In the genomic region with DNA sequence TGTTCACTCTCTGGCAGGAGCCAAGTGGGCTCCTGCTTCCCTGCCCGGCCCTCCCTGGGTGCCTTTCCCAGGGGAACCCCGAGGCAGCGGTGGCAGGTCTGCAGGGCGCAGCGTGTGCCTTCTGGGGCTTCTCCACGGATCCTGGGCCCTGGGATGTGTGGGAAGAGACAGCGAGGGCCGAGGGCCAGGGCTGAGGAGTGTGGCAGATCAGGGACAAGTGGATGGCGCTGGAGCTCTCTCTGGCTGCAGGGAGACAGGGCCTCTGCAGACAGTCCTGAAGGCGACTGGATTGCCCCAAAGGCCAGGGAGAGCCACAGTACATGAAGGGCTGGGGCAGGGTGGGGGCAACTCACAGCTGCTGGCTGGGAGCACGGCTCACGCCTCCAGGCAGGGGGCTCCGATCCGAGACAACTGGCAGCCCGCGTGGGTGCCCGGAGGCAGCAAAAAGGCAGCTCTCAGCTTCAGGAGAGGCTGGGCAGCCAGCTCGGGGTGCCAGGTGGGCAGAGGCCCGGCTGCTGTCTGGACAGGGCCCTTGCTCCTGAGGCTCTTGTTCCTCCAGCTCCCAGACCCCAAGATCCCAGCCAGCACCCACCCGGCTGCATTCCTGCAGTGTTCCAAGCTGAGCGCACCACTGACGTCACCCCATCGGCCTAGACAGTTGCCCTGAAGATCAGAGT, we compare ENCODE assay signal across 24 cellular contexts. TPM values are rescaled to one million over a fixed set of nuclear protein-coding genes. Genes with fewer than 3 reads are reported as not detected.
A peak's percentile ranks its signal among the peaks of the same experiment; 100 is the strongest.
DNase-seq lines count a peak whose midpoint lies in the region; ATAC-seq, FAIRE-seq and TF ChIP-seq lines count a peak whose summit lies in the region.
"Had no signal": no experiment of that assay in that cellular context is flagged by ENCODE, and none has a peak within 500 bp of the region (broad histone marks: within the 10 kb centered on the region; RNA-seq: fewer than 3 reads in every experiment).

No MANE protein-coding gene starts in this region.

- H3K9me3 ChIP-seq in A673 (ENCODE audit: low read depth, low read length, poor library complexity, severe bottlenecking) (no peaks in the 10 kb centered on the region), osteoblast (ENCODE audit: low read depth, low read length) (no peaks in the 10 kb centered on the region)
- H3K9me3 ChIP-seq: prostate gland, SJSA1, upper lobe of left lung had no signal

- no peaks in the 10 kb centered on the region for H3K79me2 ChIP-seq in osteoblast (ENCODE audit: insufficient read depth, low read length)

- TF ChIP-seq CTCF in A673 (conservative IDR thresholded peaks at IDR 0.05; ENCODE audit: low read depth, low read length) (no peak), CD14-positive monocyte (IDR thresholded peaks at IDR 0.05) (no peak), glutamatergic neuron (IDR thresholded peaks at IDR 0.05; ENCODE audit: partially characterized antibody, unreplicated experiment) (no peak), osteoblast (IDR thresholded peaks at IDR 0.05; ENCODE audit: extremely low read depth, low read depth, low read length) (no peak)

- H3K36me3 Mint-ChIP-seq in CD14-positive monocyte (no peaks in the 10 kb centered on the region), glutamatergic neuron (ENCODE audit: unreplicated experiment) (no peaks in the 10 kb centered on the region)

- H3K4me2 ChIP-seq in osteoblast (ENCODE audit: insufficient read depth, low read length): no peak overlapping the region

- no peak overlapping the region for H3K27ac Mint-ChIP-seq in CD14-positive monocyte
- H3K27ac Mint-ChIP-seq in glutamatergic neuron (ENCODE audit: unreplicated experiment): no peak overlapping the region
- H3K27ac Mint-ChIP-seq: activated CD4-positive, alpha-beta memory T cell treated with anti-CD3 and anti-CD28 coated beads, Interleukin-2, amount 10 ng/mL, durations not matched to agents 7 days and 5 days; activated naive CD4-positive, alpha-beta T cell treated with anti-CD3 and anti-CD28 coated beads, Interleukin-2, amount 50 U/mL, for 24 hours; activated T-helper 2 cell treated with anti-CD3 and anti-CD28 coated beads, Interferon-gamma antibody, Interleukin-2, Interleukin-4, amounts not matched to agents 10 μg/mL and 5 μg/mL and 100 μg/mL, durations not matched to agents 14 hours and 24 hours and 36 hours had no signal

- no peak for FAIRE-seq in GM12891 (lab: Jason Lieb, UNC)
- FAIRE-seq: bronchial epithelial cell, colon, GM12892, keratinocyte, RCC 7860 had no signal

- BruUV-seq in A673 (replicated peaks; lab: Mats Ljungman, UMichigan): no TSS peak

- H3K36me3 ChIP-seq in A673 (ENCODE audit: insufficient read depth, low read length, poor library complexity, severe bottlenecking) (no peaks in the 10 kb centered on the region), osteoblast (ENCODE audit: insufficient read depth, low read length) (no peaks in the 10 kb centered on the region)
- H3K36me3 ChIP-seq: prostate gland, SJSA1 had no signal

- H3K27me3 ChIP-seq in A673 (replicated peaks; ENCODE audit: insufficient read depth, low read depth, low read length, poor library complexity) (no peaks in the 10 kb centered on the region), osteoblast (ENCODE audit: insufficient read depth, low read length) (no peaks in the 10 kb centered on the region)
- H3K27me3 ChIP-seq: SJSA1, upper lobe of left lung had no signal

- H3K27me3 Mint-ChIP-seq in CD14-positive monocyte (ENCODE audit: low read depth in 3 of 3) (peaks cover 0 to 1% (median 0%) of the 10 kb centered on the region in 3 donors), glutamatergic neuron (ENCODE audit: unreplicated experiment) (peaks cover 13% of the 10 kb centered on the region)
- H3K27me3 Mint-ChIP-seq: activated CD4-positive, alpha-beta memory T cell treated with anti-CD3 and anti-CD28 coated beads, Interleukin-2, amount 10 ng/mL, durations not matched to agents 7 days and 5 days; activated naive CD4-positive, alpha-beta T cell treated with anti-CD3 and anti-CD28 coated beads, Interleukin-2, amount 50 U/mL, for 24 hours had no signal

- H3K4me3 Mint-ChIP-seq in CD14-positive monocyte (no peak overlapping the region), glutamatergic neuron (ENCODE audit: unreplicated experiment) (no peak overlapping the region)
- H3K4me3 Mint-ChIP-seq: activated CD4-positive, alpha-beta memory T cell treated with anti-CD3 and anti-CD28 coated beads, Interleukin-2, amount 10 ng/mL, durations not matched to agents 7 days and 5 days; activated naive CD4-positive, alpha-beta T cell treated with anti-CD3 and anti-CD28 coated beads, Interleukin-2, amount 50 U/mL, for 24 hours had no signal

- CTCF ChIA-PET in A673 (lab: Charles Lee): no interaction called here

- ATAC-seq in HG03469 (IDR thresholded peaks at IDR 0.05; ENCODE audit: unreplicated experiment): no peak
- ATAC-seq: activated CD4-positive, CD25-positive, alpha-beta regulatory T cell treated with anti-CD3 and anti-CD28 coated beads, Interleukin-2, amount 50 U/mL, for 24 hours had no signal

- POLR2A ChIA-PET in A673 (lab: Charles Lee; ENCODE audit: low non-redundant PET): no interaction called here

- H4K20me1 ChIP-seq in osteoblast (ENCODE audit: insufficient read depth, low read length): no peaks in the 10 kb centered on the region

- DNase-seq in A673 (ENCODE audit: low spot score): no peak
- peak; percentile 43 for DNase-seq in CD14-positive monocyte (ENCODE audit: low spot score)
- peak; percentile 12 for DNase-seq in glutamatergic neuron
- DNase-seq in osteoblast (ENCODE audit: insufficient read length, low spot score, missing footprints): peak; percentile 78
- no peak for DNase-seq in GM12891 (ENCODE audit: insufficient read length, low spot score)
- no peak for DNase-seq in NCI-H1436 (lab: John Stamatoyannopoulos, UW)
- DNase-seq: activated CD4-positive, alpha-beta memory T cell treated with anti-CD3 and anti-CD28 coated beads, Interleukin-2, amount 10 ng/mL, durations not matched to agents 7 days and 5 days; effector CD4-positive, alpha-beta T cell; mammary epithelial cell; NCI-H1694; NCI-H2171 treated with DMSO at 0.1 percent for 48 hours had no signal

- peak overlapping the region; percentile 37 for H3K27ac ChIP-seq in A673 (ENCODE audit: low read depth, low read length, poor library complexity, severe bottlenecking)
- no peak overlapping the region for H3K27ac ChIP-seq in osteoblast (ENCODE audit: low read depth, low read length)
- H3K27ac ChIP-seq: prostate gland, SJSA1, skin epidermis, upper lobe of left lung had no signal

- no peak for TF ChIP-seq POLR2A in GM12891 (IDR thresholded peaks at IDR 0.05; ENCODE audit: low read depth, low read length)

- intact Hi-C loops in A673 (cut with micrococcal nuclease; ENCODE audit: unreplicated experiment): no loop called here
- intact Hi-C loops in CD14-positive monocyte (cut with micrococcal nuclease): no loop called here

- H3K9me3 Mint-ChIP-seq in CD14-positive monocyte: peaks cover 0 to 6% (median 0%) of the 10 kb centered on the region in 7 donors
- H3K9me3 Mint-ChIP-seq in glutamatergic neuron (ENCODE audit: unreplicated experiment): peaks cover 4% of the 10 kb centered on the region
- H3K9me3 Mint-ChIP-seq: activated CD4-positive, alpha-beta memory T cell treated with anti-CD3 and anti-CD28 coated beads, Interleukin-2, amount 10 ng/mL, durations not matched to agents 7 days and 5 days; activated naive CD4-positive, alpha-beta T cell treated with anti-CD3 and anti-CD28 coated beads, Interleukin-2, amount 50 U/mL, for 24 hours; activated T-helper 2 cell treated with anti-CD3 and anti-CD28 coated beads, Interferon-gamma antibody, Interleukin-2, Interleukin-4, amounts not matched to agents 10 μg/mL and 5 μg/mL and 100 μg/mL, durations not matched to agents 14 hours and 24 hours and 36 hours had no signal

- no peak overlapping the region for H3K4me3 ChIP-seq in A673 (ENCODE audit: low read depth, low read length, poor library complexity, severe bottlenecking)
- H3K4me3 ChIP-seq in osteoblast (ENCODE audit: insufficient read depth, low read length): no peak overlapping the region
- H3K4me3 ChIP-seq: prostate gland, SJSA1, skin epidermis, upper lobe of left lung had no signal

- no peaks in the 10 kb centered on the region for H3K4me1 ChIP-seq in A673 (ENCODE audit: insufficient read depth, low read length, poor library complexity, severe bottlenecking)
- H3K4me1 ChIP-seq in osteoblast (ENCODE audit: insufficient read depth, low read length): no peaks in the 10 kb centered on the region
- H3K4me1 ChIP-seq: prostate gland, SJSA1, upper lobe of left lung had no signal

- H2AFZ ChIP-seq in osteoblast (ENCODE audit: low read length): no peak overlapping the region

- H3K4me1 Mint-ChIP-seq in CD14-positive monocyte (peaks cover 9% of the 10 kb centered on the region), glutamatergic neuron (ENCODE audit: low read depth, unreplicated experiment) (peaks cover 7% of the 10 kb centered on the region)
- H3K4me1 Mint-ChIP-seq: activated CD4-positive, alpha-beta memory T cell treated with anti-CD3 and anti-CD28 coated beads, Interleukin-2, amount 10 ng/mL, durations not matched to agents 7 days and 5 days; activated naive CD4-positive, alpha-beta T cell treated with anti-CD3 and anti-CD28 coated beads, Interleukin-2, amount 50 U/mL, for 24 hours had no signal

TF ChIP-seq in GM12891, 5 proteins besides CTCF, POLR2A, EP300 and RAD21:
- no peak for TF ChIP-seq PAX5 (IDR thresholded peaks at IDR 0.05; ENCODE audit: insufficient read depth, low read length, severe bottlenecking)
- TF ChIP-seq POLR2AphosphoS5 (IDR thresholded peaks at IDR 0.05; ENCODE audit: low read depth, low read length): no peak
- TF ChIP-seq TAF1 (IDR thresholded peaks at IDR 0.05; ENCODE audit: low read depth, low read length): no peak
- TF ChIP-seq SPI1 (IDR thresholded peaks at IDR 0.05; ENCODE audit: low read depth, low read length): no peak
- TF ChIP-seq POU2F2 (IDR thresholded peaks at IDR 0.05; ENCODE audit: low read depth, low read length): no peak

RNA-seq across cellular contexts. Expression of gene MORN1, which starts 16.0 kb away (rescaled TPM):
- total RNA-seq in A673 (2021) (24.7 and 29.8 TPM in 2 replicates), glutamatergic neuron (ENCODE audit: unreplicated experiment) (10.8 TPM), osteoblast (12.4 and 13.4 TPM in 2 replicates)
- 1 to 10 TPM; 1.5 to 1.7 TPM for polyA plus RNA-seq in CD14-positive monocyte
- 2.5 TPM for polyA plus RNA-seq in GM12891 (2012; ENCODE audit: low read depth, missing spikeins)

RNA-seq across cellular contexts. Expression of gene RER1, which starts 16.3 kb away (rescaled TPM):
- total RNA-seq in A673 (2021): 152 and 154 TPM in 2 replicates
- 100 to 1,000 TPM; 193 to 235 TPM for polyA plus RNA-seq in CD14-positive monocyte
- total RNA-seq in glutamatergic neuron (ENCODE audit: unreplicated experiment): 93.0 TPM
- 77.8 and 95.2 TPM in 2 replicates for total RNA-seq in osteoblast
- 68.7 TPM for polyA plus RNA-seq in GM12891 (2012; ENCODE audit: low read depth, missing spikeins)

RNA-seq across cellular contexts. Expression of gene PEX10, which starts 37.0 kb away (rescaled TPM):
- total RNA-seq in A673 (2021) (27.6 and 28.0 TPM in 2 replicates), glutamatergic neuron (ENCODE audit: unreplicated experiment) (14.0 TPM), osteoblast (33.9 and 34.7 TPM in 2 replicates)
- 10 to 100 TPM in 1 of 2 donors, 1 to 10 TPM in 1; 8.2 to 10.5 TPM for polyA plus RNA-seq in CD14-positive monocyte
- polyA plus RNA-seq in GM12891 (2012; ENCODE audit: low read depth, missing spikeins): 11.2 TPM

Comparison
In these comparisons a context has a peak if more than half of its experiments do, and no peak if none do; other contexts are left out.
1. DNase-seq: peak in CD14-positive monocyte (single experiment), glutamatergic neuron (single experiment) and osteoblast (single experiment); none in A673 (single experiment), GM12891 (single experiment) and NCI-H1436 (single experiment).